1 cellular context compared by ENCODE assay signal in the genomic region with DNA sequence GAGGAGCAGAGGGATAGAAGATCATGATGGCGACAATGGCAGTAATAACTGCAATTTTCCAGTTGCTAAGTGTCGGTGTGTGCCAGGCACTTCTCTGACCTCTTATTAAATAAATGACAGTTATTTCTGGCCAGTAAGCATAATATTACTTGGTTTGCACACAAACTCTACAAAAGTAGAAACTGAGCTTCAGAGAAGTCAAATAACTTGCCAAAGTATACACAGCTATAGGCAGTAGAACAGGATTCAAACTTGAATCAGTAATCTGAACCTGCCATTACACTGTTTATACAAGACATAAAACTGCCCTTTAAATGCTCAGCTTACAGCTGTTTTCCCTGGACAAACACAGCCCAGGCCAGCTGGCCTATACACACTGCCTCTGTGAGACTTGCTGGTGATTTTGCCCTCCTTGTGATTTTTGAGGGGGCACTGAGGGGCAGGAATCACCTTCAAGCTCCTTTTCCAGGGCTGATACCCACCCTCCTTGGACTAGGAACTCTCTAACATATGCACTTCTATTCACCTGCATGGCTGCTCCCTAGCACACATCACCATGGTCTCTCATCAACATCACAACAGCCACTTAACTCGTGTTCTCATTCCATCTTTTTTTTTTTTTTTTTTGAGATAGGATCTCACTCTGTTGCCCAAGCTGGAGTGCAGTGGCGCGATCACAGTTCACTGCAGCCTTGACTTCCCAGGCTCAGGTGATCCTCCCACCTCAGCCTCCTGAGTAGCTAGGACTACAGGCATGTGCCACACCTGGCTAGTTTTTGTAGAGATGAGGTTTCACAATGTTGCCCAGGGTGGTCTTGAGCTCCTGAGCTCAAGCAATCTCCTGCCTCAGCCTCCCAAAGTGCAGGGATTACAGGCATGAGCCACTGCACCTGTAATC.
TF ChIP-seq lines count a peak whose summit lies in the region.

No MANE protein-coding gene starts in this region.

TF ChIP-seq in HepG2, 621 proteins besides CTCF, POLR2A, EP300 and RAD21 (continued from another document and continues in another):
- TF ChIP-seq ZNF646 (CRISPR knock-in tag; IDR thresholded peaks at IDR 0.05) (no peak; the same call in 1 of the 2 replicates), PAX8 (CRISPR knock-in tag; IDR thresholded peaks at IDR 0.05; ENCODE audit: borderline replicate concordance) (no peak), SIX1 (CRISPR knock-in tag; IDR thresholded peaks at IDR 0.05; ENCODE audit: borderline replicate concordance) (peak; percentile 93), U2AF2 (IDR thresholded peaks at IDR 0.05; ENCODE audit: low read depth, low read length) (no peak), ZNF737 (CRISPR knock-in tag; IDR thresholded peaks at IDR 0.05; ENCODE audit: borderline replicate concordance) (no peak), SAP130 (CRISPR knock-in tag; IDR thresholded peaks at IDR 0.05; ENCODE audit: low read depth) (peak; percentile 64), MLLT10 (CRISPR knock-in tag; IDR thresholded peaks at IDR 0.05) (no peak), ZNF790 (CRISPR knock-in tag; IDR thresholded peaks at IDR 0.05; ENCODE audit: borderline replicate concordance) (no peak), PCBP2 (optimal IDR thresholded peaks at IDR 0.05; ENCODE audit: low read depth, low read length, poor library complexity, severe bottlenecking) (no peak), ETV6 (CRISPR knock-in tag; conservative IDR thresholded peaks at IDR 0.05) (no peak), ZNF546 (CRISPR knock-in tag; conservative IDR thresholded peaks at IDR 0.05) (0 out of 2 replicates have a peak, but pooled peaks have one; percentile 43), ARID2 (CRISPR knock-in tag; IDR thresholded peaks at IDR 0.05; ENCODE audit: borderline replicate concordance) (no peak), BCL3 (CRISPR knock-in tag; IDR thresholded peaks at IDR 0.05) (no peak), NR2F2 (IDR thresholded peaks at IDR 0.05; ENCODE audit: borderline replicate concordance, low read depth) (no peak), MBD4 (IDR thresholded peaks at IDR 0.05; ENCODE audit: borderline replicate concordance, low read length) (no peak), POLR2AphosphoS2 (IDR thresholded peaks at IDR 0.05; ENCODE audit: low read depth, low read length) (no peak), ZFP41 (CRISPR knock-in tag; IDR thresholded peaks at IDR 0.05; ENCODE audit: borderline replicate concordance) (no peak), CENPT (CRISPR knock-in tag; IDR thresholded peaks at IDR 0.05; ENCODE audit: low read depth) (no peak), SIN3A (IDR thresholded peaks at IDR 0.05; ENCODE audit: borderline replicate concordance, low read depth, low read length) (0 out of 2 replicates have a peak, but pooled peaks have one; percentile 65), ZUFSP (CRISPR knock-in tag; IDR thresholded peaks at IDR 0.05; ENCODE audit: borderline replicate concordance) (no peak), AFF4 (CRISPR knock-in tag; IDR thresholded peaks at IDR 0.05) (no peak), ZNF720 (CRISPR knock-in tag; IDR thresholded peaks at IDR 0.05) (no peak), ZBTB44 (CRISPR knock-in tag; IDR thresholded peaks at IDR 0.05) (no peak), ZNF337 (CRISPR knock-in tag; IDR thresholded peaks at IDR 0.05; ENCODE audit: borderline replicate concordance, low read depth) (peak; percentile 78; the same call in 1 of the 2 replicates), HNRNPL (IDR thresholded peaks at IDR 0.05; ENCODE audit: low read depth, low read length) (no peak), NR3C1 (CRISPR knock-in tag; IDR thresholded peaks at IDR 0.05) (no peak), ZFP1 (CRISPR knock-in tag; IDR thresholded peaks at IDR 0.05) (no peak)
- TF ChIP-seq, protein P1, sequence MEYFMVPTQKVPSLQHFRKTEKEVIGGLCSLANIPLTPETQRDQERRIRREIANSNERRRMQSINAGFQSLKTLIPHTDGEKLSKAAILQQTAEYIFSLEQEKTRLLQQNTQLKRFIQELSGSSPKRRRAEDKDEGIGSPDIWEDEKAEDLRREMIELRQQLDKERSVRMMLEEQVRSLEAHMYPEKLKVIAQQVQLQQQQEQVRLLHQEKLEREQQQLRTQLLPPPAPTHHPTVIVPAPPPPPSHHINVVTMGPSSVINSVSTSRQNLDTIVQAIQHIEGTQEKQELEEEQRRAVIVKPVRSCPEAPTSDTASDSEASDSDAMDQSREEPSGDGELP (IDR thresholded peaks at IDR 0.05; ENCODE audit: borderline replicate concordance, low read depth), result peak; percentile 99
- TF ChIP-seq, protein P2, sequence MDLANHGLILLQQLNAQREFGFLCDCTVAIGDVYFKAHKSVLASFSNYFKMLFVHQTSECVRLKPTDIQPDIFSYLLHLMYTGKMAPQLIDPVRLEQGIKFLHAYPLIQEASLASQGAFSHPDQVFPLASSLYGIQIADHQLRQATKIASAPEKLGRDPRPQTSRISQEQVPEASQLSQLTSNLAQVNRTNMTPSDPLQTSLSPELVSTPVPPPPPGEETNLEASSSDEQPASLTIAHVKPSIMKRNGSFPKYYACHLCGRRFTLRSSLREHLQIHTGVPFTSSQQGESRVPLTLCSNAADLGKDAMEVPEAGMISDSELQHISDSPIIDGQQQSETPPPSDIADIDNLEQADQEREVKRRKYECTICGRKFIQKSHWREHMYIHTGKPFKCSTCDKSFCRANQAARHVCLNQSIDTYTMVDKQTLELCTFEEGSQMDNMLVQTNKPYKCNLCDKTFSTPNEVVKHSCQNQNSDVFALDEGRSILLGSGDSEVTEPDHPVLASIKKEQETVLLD (CRISPR knock-in tag; IDR thresholded peaks at IDR 0.05; ENCODE audit: low read depth), result no peak
- TF ChIP-seq, protein P3, sequence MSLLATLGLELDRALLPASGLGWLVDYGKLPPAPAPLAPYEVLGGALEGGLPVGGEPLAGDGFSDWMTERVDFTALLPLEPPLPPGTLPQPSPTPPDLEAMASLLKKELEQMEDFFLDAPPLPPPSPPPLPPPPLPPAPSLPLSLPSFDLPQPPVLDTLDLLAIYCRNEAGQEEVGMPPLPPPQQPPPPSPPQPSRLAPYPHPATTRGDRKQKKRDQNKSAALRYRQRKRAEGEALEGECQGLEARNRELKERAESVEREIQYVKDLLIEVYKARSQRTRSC (CRISPR knock-in tag; IDR thresholded peaks at IDR 0.05; ENCODE audit: low read depth), result no peak
